In the genomic region with DNA sequence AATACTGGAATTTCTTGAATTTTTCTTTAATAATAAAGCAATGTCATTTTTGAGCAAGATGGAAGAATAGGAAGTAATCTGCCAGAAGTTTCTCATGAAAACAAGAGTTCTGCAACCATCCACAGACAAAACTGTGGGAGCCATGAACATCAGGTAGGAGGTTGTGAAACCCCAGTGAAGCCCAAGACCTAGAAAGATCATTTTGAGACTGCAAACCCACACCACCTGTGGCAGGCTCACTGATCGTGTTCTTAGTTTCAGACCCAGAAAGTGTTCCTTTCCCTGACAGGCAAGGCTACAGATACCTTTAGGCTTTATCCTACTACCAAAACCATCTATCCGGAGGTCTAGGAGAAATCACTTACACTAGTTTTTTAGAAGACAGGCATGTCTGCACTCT, we compare ENCODE assay signal across 24 cellular contexts.
"Had no signal": no experiment of that assay in that cellular context is flagged by ENCODE, and none has a peak within 500 bp of the region (broad histone marks: within the 10 kb centered on the region; RNA-seq: fewer than 3 reads in every experiment).

No MANE protein-coding gene starts in this region.

- DNase-seq: Kasumi-1; MM.1S; NCI-H1092 treated with DMSO at 0.1 percent for 48 hours; NCI-H1436; NCI-H187; NCI-H2029; NCI-H2081 treated with DMSO at 0.1 percent for 48 hours; NCI-H2171; NCI-H226; NCI-H446; NCI-H510A; NCI-H524 treated with DMSO at 0.1 percent for 48 hours; NCI-H69; NCI-H774; NK-92 treated with Interleukin-12 subunit alpha and Interleukin-12 subunit beta, amount 100 ng/mL, for 24 hours; PC-3; SHP77; SK-N-SH; T-helper 1 cell had no signal

- H3K27ac ChIP-seq: KMS-11, RWPE1 had no signal

- H3K9ac ChIP-seq: KMS-11, SK-N-SH had no signal

- H3K4me3 ChIP-seq: K562 had no signal

- H3K4me2 ChIP-seq: KMS-11, SK-N-SH had no signal

- ATAC-seq: HepG2, K562, Panc1, PC-3 had no signal

- H3K9me2 ChIP-seq: SK-N-SH had no signal
